18 cellular contexts compared by ENCODE assay signal in the genomic region with DNA sequence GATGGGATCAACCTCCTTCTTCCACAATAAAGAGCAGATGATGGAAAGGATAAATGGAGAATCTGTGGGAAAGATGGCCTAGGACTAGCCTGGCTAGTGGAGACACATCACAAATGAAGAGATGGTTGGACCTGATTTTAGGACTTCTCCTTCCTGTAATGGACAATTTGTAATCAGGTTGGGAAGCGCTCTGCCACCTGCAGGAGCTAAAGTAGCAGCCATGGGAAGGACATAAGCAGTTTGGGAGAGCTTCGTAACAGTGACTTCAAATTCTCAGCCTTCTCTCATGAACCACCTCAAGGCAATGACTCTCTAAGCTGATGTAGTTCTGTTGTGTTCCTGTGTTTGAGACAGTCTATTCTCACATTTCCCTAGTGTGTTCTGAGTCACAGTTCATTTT.
DNase-seq lines count a peak whose midpoint lies in the region; ATAC-seq, FAIRE-seq and TF ChIP-seq lines count a peak whose summit lies in the region.
"Had no signal": no experiment of that assay in that cellular context is flagged by ENCODE, and none has a peak within 500 bp of the region (broad histone marks: within the 10 kb centered on the region; RNA-seq: fewer than 3 reads in every experiment).

No MANE protein-coding gene starts in this region.

- DNase-seq in HCEC 1CT (peak; percentile 3), bronchial epithelial cell (ENCODE audit: low read depth) (no peak), epithelial cell of esophagus (ENCODE audit: low read depth) (no peak), right lobe of liver (no peak), GM20000 (ENCODE audit: low spot score) (no peak), nephron progenitor cell (no peak), ACHN (no peak), glomerular visceral epithelial cell (ENCODE audit: extremely low spot score) (no peak)
- DNase-seq: C1 segment of cervical spinal cord; CD4-positive, alpha-beta T cell; DMS79; GOT3; HFFc6 had no signal

- H3K27me3 Mint-ChIP-seq in nephron progenitor cell (ENCODE audit: low read depth, poor library complexity): peaks cover 3% of the 10 kb centered on the region
- H3K27me3 Mint-ChIP-seq: B cell; CD4-positive, alpha-beta T cell had no signal

- peaks cover 4% of the 10 kb centered on the region for H3K36me3 Mint-ChIP-seq in nephron progenitor cell (ENCODE audit: low read depth)

- intact Hi-C loops in right lobe of liver (cut with DNase I): no loop called here

- no peaks in the 10 kb centered on the region for H3K9me3 ChIP-seq in right lobe of liver
- H3K9me3 ChIP-seq: HAP-1 had no signal

- peak in 3 of 4 donors; percentile 35 to 59 (median 40) for ATAC-seq in right lobe of liver
- ATAC-seq: GM12878 had no signal

- peaks cover 5% of the 10 kb centered on the region for H3K4me1 Mint-ChIP-seq in nephron progenitor cell
- H3K4me1 Mint-ChIP-seq: B cell had no signal

- no peak overlapping the region for H3K27ac Mint-ChIP-seq in nephron progenitor cell
- H3K27ac Mint-ChIP-seq: B cell; CD4-positive, alpha-beta T cell; HFFc6 had no signal

- H3K9me3 Mint-ChIP-seq in nephron progenitor cell: peaks cover 11% of the 10 kb centered on the region

- peaks cover 0 to 3% (median 0%) of the 10 kb centered on the region in 4 donors for H3K4me1 ChIP-seq in right lobe of liver
- H3K4me1 ChIP-seq: HAP-1 had no signal

- in situ Hi-C loops in ACHN (cut with HindIII; ENCODE audit: low pct_ligation_motif_present, low pct_unique_long_range_greater_than_20kb, low sequenced_read_pairs): no loop called here

- no peaks in the 10 kb centered on the region for H3K36me3 ChIP-seq in bronchial epithelial cell (ENCODE audit: control insufficient read depth, insufficient read depth, low read length)
- no peaks in the 10 kb centered on the region for H3K36me3 ChIP-seq in right lobe of liver
- H3K36me3 ChIP-seq: HAP-1 had no signal

- no peak overlapping the region for H3K27ac ChIP-seq in right lobe of liver
- H3K27ac ChIP-seq: HL-60 had no signal

- H3K4me3 Mint-ChIP-seq in nephron progenitor cell: no peak overlapping the region
- H3K4me3 Mint-ChIP-seq: B cell; CD4-positive, alpha-beta T cell; HFFc6 had no signal

- FAIRE-seq in bronchial epithelial cell (lab: Jason Lieb, UNC): no peak
- FAIRE-seq: GM12878, GM18507 had no signal

- no peak overlapping the region for H3K4me3 ChIP-seq in bronchial epithelial cell (ENCODE audit: low read depth, low read length)
- no peak overlapping the region for H3K4me3 ChIP-seq in epithelial cell of esophagus (ENCODE audit: low read length)
- no peak overlapping the region for H3K4me3 ChIP-seq in right lobe of liver
- H3K4me3 ChIP-seq: GM12878, HAP-1 had no signal

- TF ChIP-seq POLR2A in right lobe of liver (IDR thresholded peaks at IDR 0.05): no peak

- H3K27me3 ChIP-seq in bronchial epithelial cell (ENCODE audit: control insufficient read depth, insufficient read depth, low read length) (no peaks in the 10 kb centered on the region), right lobe of liver (no peaks in the 10 kb centered on the region)

- TF ChIP-seq CTCF in bronchial epithelial cell (IDR thresholded peaks at IDR 0.05; ENCODE audit: insufficient read depth, low read length, severe bottlenecking): peak; percentile 25
- peak; percentile 31 for TF ChIP-seq CTCF in epithelial cell of esophagus (IDR thresholded peaks at IDR 0.05; ENCODE audit: insufficient read depth, low read depth, low read length, missing control alignments)
- TF ChIP-seq CTCF in right lobe of liver (IDR thresholded peaks at IDR 0.05): peak in 2 of 4 donors; percentile 19 to 30
- no peak for TF ChIP-seq CTCF in GM20000 (IDR thresholded peaks at IDR 0.05; ENCODE audit: extremely low read depth, missing control alignments)
- TF ChIP-seq CTCF in nephron progenitor cell (IDR thresholded peaks at IDR 0.05): no peak

- no CpG with 5 or more reads among the region's 2 CpGs for WGBS in right lobe of liver (ENCODE audit: insufficient coverage, low coverage, low lambda C conversion rate, missing lambda C conversion rate)

Comparison
In these comparisons a context has a peak if more than half of its experiments do, and no peak if none do; other contexts are left out.
1. CTCF ChIP-seq: peak in bronchial epithelial cell (single experiment) and epithelial cell of esophagus (single experiment); none in GM20000 (single experiment) and nephron progenitor cell (single experiment).